ENCODE assay signal across 1 cellular context in genomic region chr19:38030681-38031422, GRCh38.
TF ChIP-seq lines count a peak whose summit lies in the region.

No MANE protein-coding gene starts in this region.

TF ChIP-seq in endothelial cell of umbilical vein, 7 proteins besides CTCF, POLR2A, EP300 and RAD21 (continued from another document):
- no peak for TF ChIP-seq GATA2 (IDR thresholded peaks at IDR 0.05; ENCODE audit: insufficient read depth, insufficient read length, low read depth, low read length)
